21 cellular contexts compared by ENCODE assay signal in the genomic region with DNA sequence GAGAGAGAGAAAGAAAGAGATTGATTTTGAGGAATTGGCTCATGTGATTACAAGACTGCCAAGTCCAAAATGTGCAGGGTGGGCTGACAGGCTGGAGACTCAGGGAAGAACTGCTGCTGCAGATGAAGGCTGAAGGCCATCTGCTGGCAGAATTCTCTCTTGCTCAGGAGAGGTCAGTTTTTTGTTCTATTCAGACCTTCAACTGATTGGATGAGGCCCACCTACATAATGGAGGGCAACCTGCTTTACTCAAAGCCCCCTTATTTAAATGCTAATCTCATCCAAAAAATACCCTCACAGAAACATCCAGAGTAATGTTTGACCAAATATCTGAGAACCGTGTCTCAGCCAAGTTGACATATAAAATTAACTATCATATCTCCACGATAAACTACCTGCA. TPM values are rescaled to one million over a fixed set of nuclear protein-coding genes. Genes with fewer than 3 reads are reported as not detected.
DNase-seq lines count a peak whose midpoint lies in the region; ATAC-seq, FAIRE-seq and TF ChIP-seq lines count a peak whose summit lies in the region.
"Had no signal": no experiment of that assay in that cellular context is flagged by ENCODE, and none has a peak within 500 bp of the region (broad histone marks: within the 10 kb centered on the region; RNA-seq: fewer than 3 reads in every experiment).

No MANE protein-coding gene starts in this region.

- H3K27me3 ChIP-seq in HCT116 (ENCODE audit: insufficient read depth, low read length) (no peaks in the 10 kb centered on the region), SJCRH30 (no peaks in the 10 kb centered on the region), endothelial cell of umbilical vein (ENCODE audit: control insufficient read depth in 2 of 2, insufficient read depth in 2 of 2, low read length in 2 of 2) (no peaks in the 10 kb centered on the region)

- RAD21 ChIA-PET in HCT116 (lab: Charles Lee; ENCODE audit: low non-redundant PET in 1 of 2, low total read pairs in 2 of 2, uncharacterized antibody in 2 of 2, unreplicated experiment in 2 of 2): no interaction called here

- POLR2A ChIA-PET in A549 (lab: Yijun Ruan, JAX) (no interaction called here), HCT116 (lab: Charles Lee) (no interaction called here), endothelial cell of umbilical vein (lab: Charles Lee) (no interaction called here)

- 93% methylated on average over 2 of the region's 2 CpGs for WGBS in A549 (ENCODE audit: missing lambda C conversion rate)

- no peak for TF ChIP-seq POLR2A in A549 (IDR thresholded peaks at IDR 0.05; ENCODE audit: low read length)
- no peak for TF ChIP-seq POLR2A in HCT116 (IDR thresholded peaks at IDR 0.05; ENCODE audit: borderline replicate concordance, extremely low read depth, insufficient read depth, insufficient read length)
- no peak for TF ChIP-seq POLR2A in endothelial cell of umbilical vein (IDR thresholded peaks at IDR 0.05; ENCODE audit: low read depth, low read length)

- H3K27ac ChIP-seq in A549 (peak overlapping the region in 1 of 2 experiments; percentile 64; a peak in 2 of 6 replicates), HCT116 (ENCODE audit: low read depth, low read length) (no peak overlapping the region), SJCRH30 (peak overlapping the region; percentile 40; the same call in 1 of the 2 replicates), endothelial cell of umbilical vein (ENCODE audit: insufficient read depth, low read depth, low read length) (peak overlapping the region; percentile 35)
- H3K27ac ChIP-seq: 22Rv1 had no signal

- no peaks in the 10 kb centered on the region for H3K9me1 ChIP-seq in endothelial cell of umbilical vein (replicated peaks; ENCODE audit: control insufficient read depth, extremely low read depth, insufficient read depth, low read length)

- H4K20me1 ChIP-seq in HCT116 (ENCODE audit: insufficient read depth) (no peaks in the 10 kb centered on the region), endothelial cell of umbilical vein (replicated peaks; ENCODE audit: control insufficient read depth, extremely low read depth, insufficient read depth, low read length) (no peaks in the 10 kb centered on the region)

- H3K9ac ChIP-seq in HCT116 (ENCODE audit: low read length) (no peak overlapping the region), endothelial cell of umbilical vein (replicated peaks; ENCODE audit: extremely low read depth, insufficient read depth, low read length) (no peak overlapping the region)

- H3K36me3 ChIP-seq in HCT116 (ENCODE audit: control insufficient read depth in 1 of 2, insufficient read depth in 2 of 2, low read length in 2 of 2) (no peaks in the 10 kb centered on the region), SJCRH30 (no peaks in the 10 kb centered on the region), endothelial cell of umbilical vein (ENCODE audit: control insufficient read depth in 2 of 2, extremely low read depth in 1 of 2, insufficient read depth in 2 of 2, low read length in 2 of 2) (no peaks in the 10 kb centered on the region)

- H3K9me3 ChIP-seq in A549 (no peaks in the 10 kb centered on the region; the same call in 1 of the 3 replicates), HCT116 (ENCODE audit: control insufficient read depth in 1 of 2, insufficient read depth in 1 of 2, low read depth in 1 of 2, low read length in 2 of 2) (no peaks in the 10 kb centered on the region), SJCRH30 (replicated peaks) (no peaks in the 10 kb centered on the region; the same call in 1 of the 2 replicates), endothelial cell of umbilical vein (replicated peaks; ENCODE audit: control insufficient read depth, insufficient read depth, low read length) (no peaks in the 10 kb centered on the region)
- H3K9me3 ChIP-seq: Caco-2 had no signal

- intact Hi-C loops in HCT116 (cut with micrococcal nuclease) (no loop called here), endothelial cell of umbilical vein (cut with micrococcal nuclease) (loop anchor here (1.0 to 5.0 kb wide), 2 partner anchors 37 to 123 kb away; no protein-coding TSS in a partner anchor)

- H2AFZ ChIP-seq in HCT116 (ENCODE audit: low read depth, low read length, poor library complexity, severe bottlenecking) (no peak overlapping the region), endothelial cell of umbilical vein (ENCODE audit: low read depth, low read length) (no peak overlapping the region)
- H2AFZ ChIP-seq: GM23338 had no signal

- dilution Hi-C loops in endothelial cell of umbilical vein (cut with MboI; ENCODE audit: extremely low pct_ligation_motif_present, low sequenced_read_pairs): no loop called here

- TF ChIP-seq RAD21 in A549 (conservative IDR thresholded peaks at IDR 0.05 in 1 of 2, IDR thresholded peaks at IDR 0.05 in 1 of 2) (no peak), HCT116 (IDR thresholded peaks at IDR 0.05; ENCODE audit: low read depth) (no peak)

- H3K4me2 ChIP-seq in A549 (peak overlapping the region; percentile 27; the same call in 1 of the 3 replicates), HCT116 (ENCODE audit: low read length) (peak overlapping the region; percentile 41; the same call in 1 of the 2 replicates), endothelial cell of umbilical vein (ENCODE audit: insufficient read depth, low read length) (peak overlapping the region; percentile 1)
- H3K4me2 ChIP-seq: GM23338 had no signal

- TF ChIP-seq EP300 in A549 (IDR thresholded peaks at IDR 0.05): no peak

- ATAC-seq in A549 (no peak), HCT116 (no peak), HG02571 (IDR thresholded peaks at IDR 0.05; ENCODE audit: unreplicated experiment) (no peak)
- ATAC-seq: GM23338 had no signal

- BruUV-seq in HCT116 (replicated peaks; lab: Mats Ljungman, UMichigan) (no TSS peak), endothelial cell of umbilical vein (replicated peaks; lab: Mats Ljungman, UMichigan) (no TSS peak)

- CTCF ChIA-PET in A549 (lab: Yijun Ruan, JAX): interaction anchor here (0.7 kb wide), 1 partner anchor 40 kb away, joined by 3 read pairs; no protein-coding TSS in a partner anchor
- CTCF ChIA-PET in HCT116 (lab: Charles Lee): no interaction called here
- CTCF ChIA-PET in endothelial cell of umbilical vein (lab: Charles Lee): interaction anchor here (0.9 kb wide), 1 partner anchor 124 kb away, joined by 4 read pairs; no protein-coding TSS in a partner anchor

- H3K79me2 ChIP-seq in HCT116 (ENCODE audit: insufficient read depth, low read length) (no peaks in the 10 kb centered on the region), endothelial cell of umbilical vein (ENCODE audit: control insufficient read depth, insufficient read depth, low read length) (no peaks in the 10 kb centered on the region)

- DNase-seq in A549 (ENCODE audit: low read depth in 1 of 2, low spot score in 1 of 2) (no peak), HCT116 (ENCODE audit: low read depth, low spot score) (no peak), SJCRH30 (no peak), endothelial cell of umbilical vein (ENCODE audit: low read depth, low spot score) (no peak), NCI-H1436 (lab: John Stamatoyannopoulos, UW) (no peak), NOMO-1 treated with dmso at 0.1 percent for 144 hours (lab: John Stamatoyannopoulos, UW; ENCODE audit: unreplicated experiment) (no peak), NCI-H2029 treated with DMSO at 0.1 percent for 48 hours (lab: John Stamatoyannopoulos, UW) (no peak)
- DNase-seq: Caco-2; CD4-positive, alpha-beta T cell; DMS153; Kasumi-1; MM.1S; NCI-H1092; NCI-H2081 treated with DMSO at 0.1 percent for 48 hours; NCI-H510A treated with DMSO at 0.1 percent for 48 hours had no signal

- H3K4me3 ChIP-seq in A549: no peak overlapping the region
- no peak overlapping the region for H3K4me3 ChIP-seq in HCT116 (replicated peaks in 1 of 2; ENCODE audit: low read depth in 1 of 2, low read length in 2 of 2)
- no peak overlapping the region for H3K4me3 ChIP-seq in SJCRH30
- H3K4me3 ChIP-seq in endothelial cell of umbilical vein (replicated peaks in 1 of 3; ENCODE audit: insufficient read depth in 1 of 3, low read depth in 1 of 3, low read length in 3 of 3): no peak overlapping the region
- H3K4me3 ChIP-seq: GM23338 had no signal

- no peak for FAIRE-seq in A549 (lab: Jason Lieb, UNC)
- no peak for FAIRE-seq in endothelial cell of umbilical vein (lab: Jason Lieb, UNC)
- FAIRE-seq: GM12892, GM18507, HTR-8/SVneo had no signal

- H3K4me1 ChIP-seq in A549: peaks cover 22% of the 10 kb centered on the region
- peaks cover 0 to 20% of the 10 kb centered on the region in 2 experiments; a peak in 2 of 4 replicates for H3K4me1 ChIP-seq in HCT116 (ENCODE audit: control insufficient read depth in 1 of 2, insufficient read depth in 2 of 2, low read length in 2 of 2)
- H3K4me1 ChIP-seq in SJCRH30: peaks cover 27% of the 10 kb centered on the region
- H3K4me1 ChIP-seq in endothelial cell of umbilical vein (ENCODE audit: control insufficient read depth, extremely low read depth, insufficient read depth, low read length): peaks cover 31% of the 10 kb centered on the region
- H3K4me1 ChIP-seq: Caco-2 had no signal

- no peaks in the 10 kb centered on the region for H3K9me2 ChIP-seq in HCT116 (ENCODE audit: insufficient read depth)

- TF ChIP-seq CTCF in A549 (IDR thresholded peaks at IDR 0.05) (no peak), HCT116 (IDR thresholded peaks at IDR 0.05 in 2 of 3, conservative IDR thresholded peaks at IDR 0.05 in 1 of 3; ENCODE audit: borderline replicate concordance in 1 of 3, insufficient read depth in 1 of 3, low read depth in 2 of 3, low read length in 2 of 3) (no peak), endothelial cell of umbilical vein (IDR thresholded peaks at IDR 0.05; ENCODE audit: extremely low read depth in 1 of 2, insufficient read depth in 1 of 2, low read depth in 1 of 2, low read length in 2 of 2) (no peak)

TF ChIP-seq in A549, 52 proteins besides CTCF, POLR2A, EP300 and RAD21 (continues in another document):
- no peak for TF ChIP-seq CBX8 (IDR thresholded peaks at IDR 0.05)

RNA-seq across cellular contexts. Expression of gene MAMLD1, which starts 38.2 kb away (rescaled TPM):
- polyA plus RNA-seq in A549 (2011; rRNA removed): 1.2 and 1.9 TPM in 2 replicates
- polyA plus RNA-seq in A549 (2012; cell fraction: cytosol; rRNA removed): 2.2 and 3.5 TPM in 2 replicates
- 11.3 and 12.6 TPM in 2 replicates for polyA plus RNA-seq in A549 (2012; cell fraction: nucleus; rRNA removed)
- polyA plus RNA-seq in A549 (2017; fragmentation: RNase III; extraction: RNeasy Plus Mini Kit Qiagen cat#74134 plus additional on column Dnase treatment): 2.3 to 2.5 TPM (median 2.4 TPM) in 3 replicates
- polyA minus RNA-seq in A549 (2011; rRNA and poly(A)+ RNA removed): 1.0 and 1.4 TPM in 2 replicates
- 3.6 TPM for total RNA-seq in HCT116 (2021; ENCODE audit: unreplicated experiment)
- 2.1 and 2.6 TPM in 2 replicates for polyA plus RNA-seq in HCT116 (2012)
- total RNA-seq in SJCRH30 (2014; rRNA removed; shearing (Covaris generic)): 5.5 and 5.6 TPM in 2 replicates
- total RNA-seq in endothelial cell of umbilical vein: 5.6 and 5.7 TPM in 2 replicates
- 2.5 and 2.8 TPM in 2 replicates for polyA plus RNA-seq in endothelial cell of umbilical vein
- 1.6 TPM in 2 replicates for polyA plus RNA-seq in endothelial cell of umbilical vein (2011; cell fraction: cytosol; rRNA removed)
- polyA plus RNA-seq in endothelial cell of umbilical vein (2011; cell fraction: nucleus; rRNA removed): 8.5 and 9.0 TPM in 2 replicates
- polyA plus RNA-seq in endothelial cell of umbilical vein (2012): 1.7 TPM in 2 replicates
- 1.6 and 1.9 TPM in 2 replicates for polyA minus RNA-seq in endothelial cell of umbilical vein
- 3.2 TPM for polyA minus RNA-seq in endothelial cell of umbilical vein (2011; cell fraction: cytosol; rRNA and poly(A)+ RNA removed)
- polyA minus RNA-seq in endothelial cell of umbilical vein (2011; cell fraction: nucleus; rRNA and poly(A)+ RNA removed): 3.6 and 5.0 TPM in 2 replicates
- total RNA-seq: Caco-2 had no signal
